8 cellular contexts compared by ENCODE assay signal in genomic region chr1:36149237-36149972, GRCh38. TPM values are rescaled to one million over a fixed set of nuclear protein-coding genes. Genes with fewer than 3 reads are reported as not detected.
DNase-seq lines count a peak whose midpoint lies in the region; ATAC-seq, FAIRE-seq and TF ChIP-seq lines count a peak whose summit lies in the region.

Gene TRAPPC3, minus strand, starts transcription at chr1:36149486. Its CDS starts 108 bp downstream, at chr1:36149378.

- no peaks in the 10 kb centered on the region for H3K27me3 Mint-ChIP-seq in Calu3 (ENCODE audit: unreplicated experiment)
- H3K27me3 Mint-ChIP-seq in effector memory CD8-positive, alpha-beta T cell: no peaks in the 10 kb centered on the region
- no peaks in the 10 kb centered on the region for H3K27me3 Mint-ChIP-seq in memory B cell

- intact Hi-C loops in Calu3 (cut with micrococcal nuclease; ENCODE audit: unreplicated experiment): loop anchor here (1.0 to 5.0 kb wide), 2 partner anchors 39 to 138 kb away; no protein-coding TSS in a partner anchor

- peak; percentile 82 for ATAC-seq in GM21367 (IDR thresholded peaks at IDR 0.05; ENCODE audit: unreplicated experiment)
- ATAC-seq in effector memory CD8-positive, alpha-beta T cell (replicated peaks): peak; percentile 88
- ATAC-seq in memory B cell (ENCODE audit: low read depth): peak; percentile 91

- peak; percentile 95 for FAIRE-seq in HTR-8/SVneo (lab: Jason Lieb, UNC)

- BruUV-seq in Calu3 (replicated peaks; lab: Mats Ljungman, UMichigan): no TSS peak

- peak; percentile 99 for DNase-seq in Calu3
- DNase-seq in HTR-8/SVneo (ENCODE audit: insufficient read length, low spot score): peak; percentile 94
- DNase-seq in NOMO-1 treated with DMSO at 0.1 percent for 48 hours (lab: John Stamatoyannopoulos, UW; ENCODE audit: unreplicated experiment): peak; percentile 100
- DNase-seq in activated CD8-positive, alpha-beta memory T cell treated with anti-CD3 and anti-CD28 coated beads for 4 hours (ENCODE audit: low read depth in 2 of 2): peak; percentile 98 to 99
- peak; percentile 98 to 99 (median 98) for DNase-seq in effector memory CD8-positive, alpha-beta T cell
- DNase-seq in memory B cell (ENCODE audit: low spot score in 2 of 2): peak; percentile 94 to 98
- peak; percentile 100 for DNase-seq in stimulated activated CD8-positive, alpha-beta memory T cell treated with anti-CD3 and anti-CD28 coated beads, Interleukin-12 subunit alpha, Interleukin-12 subunit beta, amount 100 ng/mL, for 24 hours (ENCODE audit: extremely low read depth)

- CTCF ChIA-PET in Calu3 (lab: Charles Lee): interaction anchor here (0.5 to 3.9 kb wide), 16 partner anchors 12 to 315 kb away, joined by 3 to 50 read pairs (median 5); partner anchors contain the start of genes MRPS15 and THRAP3

- peak; percentile 79 for TF ChIP-seq CTCF in Calu3 (IDR thresholded peaks at IDR 0.05; ENCODE audit: unreplicated experiment)

- H3K36me3 Mint-ChIP-seq in Calu3 (ENCODE audit: insufficient read depth, unreplicated experiment): peaks cover 33% of the 10 kb centered on the region
- H3K36me3 Mint-ChIP-seq in effector memory CD8-positive, alpha-beta T cell (ENCODE audit: insufficient read depth): peaks cover 14% of the 10 kb centered on the region
- H3K36me3 Mint-ChIP-seq in memory B cell: peaks cover 2% of the 10 kb centered on the region

- H3K9me3 Mint-ChIP-seq in Calu3 (ENCODE audit: low read depth, unreplicated experiment) (no peaks in the 10 kb centered on the region), memory B cell (no peaks in the 10 kb centered on the region)
- H3K9me3 Mint-ChIP-seq in effector memory CD8-positive, alpha-beta T cell: no peaks in the 10 kb centered on the region

- peak within 1 kb of the TSS; percentile 98 for H3K27ac Mint-ChIP-seq in Calu3 (ENCODE audit: unreplicated experiment)
- peak within 1 kb of the TSS; percentile 97 to 98 for H3K27ac Mint-ChIP-seq in effector memory CD8-positive, alpha-beta T cell
- peak within 1 kb of the TSS; percentile 96 for H3K27ac Mint-ChIP-seq in memory B cell

- peaks cover 22% of the 10 kb centered on the region for H3K4me1 Mint-ChIP-seq in Calu3 (ENCODE audit: low read depth, unreplicated experiment)
- H3K4me1 Mint-ChIP-seq in effector memory CD8-positive, alpha-beta T cell (ENCODE audit: low read depth in 2 of 2): peaks cover 38 to 45% of the 10 kb centered on the region in 2 donors
- H3K4me1 Mint-ChIP-seq in memory B cell: peaks cover 27% of the 10 kb centered on the region

- H3K4me3 Mint-ChIP-seq in Calu3 (ENCODE audit: low read depth, unreplicated experiment): peak within 1 kb of the TSS; percentile 100
- H3K4me3 Mint-ChIP-seq in effector memory CD8-positive, alpha-beta T cell: peak within 1 kb of the TSS; percentile 96 to 98
- H3K4me3 Mint-ChIP-seq in memory B cell: peak within 1 kb of the TSS; percentile 96

RNA-seq across cellular contexts. Expression of gene TRAPPC3, which starts in this region (rescaled TPM):
- 70.3 and 71.5 TPM in 2 replicates for total RNA-seq in Calu3 (2022)

Comparison
In these comparisons a context has a peak if more than half of its experiments do, and no peak if none do; other contexts are left out.
1. Peak in every context shown above with its lines: DNase-seq and ATAC-seq.